Comparison of ENCODE assay signal across 8 cellular contexts in genomic region chr17:28951991-28952975, GRCh38. TPM values are rescaled to one million over a fixed set of nuclear protein-coding genes. Genes with fewer than 3 reads are reported as not detected.
DNase-seq lines count a peak whose midpoint lies in the region; ATAC-seq and TF ChIP-seq lines count a peak whose summit lies in the region.

No MANE protein-coding gene starts in this region.

- H3K9me3 ChIP-seq in DND-41 (ENCODE audit: insufficient read depth, low read length, severe bottlenecking), result no peaks in the 10 kb centered on the region
- H3K9me3 ChIP-seq in esophagus squamous epithelium, result no peaks in the 10 kb centered on the region
- H3K9me3 ChIP-seq in muscle layer of colon (ENCODE audit: low read length), result no peaks in the 10 kb centered on the region

- H3K4me2 ChIP-seq in DND-41 (ENCODE audit: insufficient read depth, low read length) (peak overlapping the region; percentile 68), KMS-11 (peak overlapping the region; percentile 66)

- H3K36me3 ChIP-seq in DND-41 (ENCODE audit: insufficient read depth, low read length), result peaks cover 23% of the 10 kb centered on the region
- H3K36me3 ChIP-seq in KMS-11 (ENCODE audit: insufficient read depth), result no peaks in the 10 kb centered on the region
- no peaks in the 10 kb centered on the region for H3K36me3 ChIP-seq in esophagus squamous epithelium
- no peaks in the 10 kb centered on the region for H3K36me3 ChIP-seq in muscle layer of colon (ENCODE audit: insufficient read depth, low read length)

- peak overlapping the region; percentile 37 to 65 for H3K4me3 ChIP-seq in DND-41 (ENCODE audit: low read depth in 1 of 2, low read length in 2 of 2)
- H3K4me3 ChIP-seq in KMS-11 (IDR thresholded peaks at IDR 0.05; ENCODE audit: insufficient read depth, low read depth, low read length), result no peak overlapping the region
- H3K4me3 ChIP-seq in esophagus squamous epithelium, result peak overlapping the region; percentile 36 to 91 (median 80)
- peak overlapping the region; percentile 72 to 99 for H3K4me3 ChIP-seq in muscle layer of colon (ENCODE audit: low read depth in 1 of 2, low read length in 2 of 2)

- TF ChIP-seq CTCF in DND-41 (IDR thresholded peaks at IDR 0.05; ENCODE audit: borderline replicate concordance, extremely low read depth, low read length, poor library complexity, severe bottlenecking) (no peak), KMS-11 (conservative IDR thresholded peaks at IDR 0.05; ENCODE audit: low read depth, low read length) (no peak), esophagus squamous epithelium (IDR thresholded peaks at IDR 0.05) (peak in 1 of 6 experiments; percentile 21)

- H2AFZ ChIP-seq in DND-41 (ENCODE audit: low read depth, low read length), result peak overlapping the region; percentile 78
- H2AFZ ChIP-seq in KMS-11 (ENCODE audit: low read depth), result peak overlapping the region; percentile 57

- H3K27ac ChIP-seq in DND-41 (ENCODE audit: low read length) (peak overlapping the region; percentile 95), KMS-11 (peak overlapping the region; percentile 86), esophagus squamous epithelium (peak overlapping the region; percentile 92 to 100 (median 98)), muscle layer of colon (ENCODE audit: low read depth, low read length) (peak overlapping the region; percentile 96)

- no peaks in the 10 kb centered on the region for H3K27me3 ChIP-seq in DND-41 (ENCODE audit: insufficient read depth, low read length, poor library complexity)
- H3K27me3 ChIP-seq in KMS-11 (ENCODE audit: insufficient read depth, low read depth), result no peaks in the 10 kb centered on the region
- H3K27me3 ChIP-seq in esophagus squamous epithelium, result no peaks in the 10 kb centered on the region
- no peaks in the 10 kb centered on the region for H3K27me3 ChIP-seq in muscle layer of colon (ENCODE audit: control insufficient read depth in 1 of 2, insufficient read depth in 2 of 2, low read length in 2 of 2)

- H3K4me1 ChIP-seq in DND-41 (ENCODE audit: insufficient read depth, low read length) (peaks cover 35% of the 10 kb centered on the region), KMS-11 (ENCODE audit: low read depth, poor library complexity, severe bottlenecking) (peaks cover 27% of the 10 kb centered on the region), esophagus squamous epithelium (peaks cover 4 to 40% (median 21%) of the 10 kb centered on the region in 3 donors), muscle layer of colon (ENCODE audit: insufficient read depth, low read length) (peaks cover 27% of the 10 kb centered on the region)

- intact Hi-C loops in esophagus squamous epithelium (cut with DNase I), result no loop called here

- ATAC-seq in DND-41 (ENCODE audit: insufficient read depth, low read depth) (peak; percentile 80), GM21786 (IDR thresholded peaks at IDR 0.05; ENCODE audit: unreplicated experiment) (peak; percentile 54)

- DNase-seq in DND-41, result peak; percentile 98
- peak; percentile 94 for DNase-seq in activated T-cell treated with anti-CD3 and anti-CD28 coated beads, Interleukin-2, amount 50 U/mL, for 48 hours
- peak; percentile 96 for DNase-seq in esophagus squamous epithelium (lab: John Stamatoyannopoulos, UW)
- peak; percentile 85 to 87 for DNase-seq in stimulated activated CD8-positive, alpha-beta memory T cell treated with anti-CD3 and anti-CD28 coated beads, Interleukin-7, amount 100 ng/mL, for 1 hour (ENCODE audit: low read depth in 2 of 2)

- 8 to 9% methylated on average over 21 to 28 of the region's 36 CpGs for WGBS in esophagus squamous epithelium, 2 donors

- TF ChIP-seq POLR2A in esophagus squamous epithelium (IDR thresholded peaks at IDR 0.05), result peak in 1 of 4 donors; percentile 67

- peak overlapping the region; percentile 67 for H3K9ac ChIP-seq in DND-41 (ENCODE audit: low read depth, low read length)
- H3K9ac ChIP-seq in KMS-11, result peak overlapping the region; percentile 65
- peak overlapping the region; percentile 89 for H3K9ac ChIP-seq in muscle layer of colon (ENCODE audit: low read length)

- H4K20me1 ChIP-seq in DND-41 (ENCODE audit: insufficient read depth, low read length) (peaks cover 24% of the 10 kb centered on the region), KMS-11 (ENCODE audit: insufficient read depth) (no peaks in the 10 kb centered on the region)

- peaks cover 40% of the 10 kb centered on the region for H3K79me2 ChIP-seq in DND-41 (ENCODE audit: insufficient read depth, low read length)
- H3K79me2 ChIP-seq in KMS-11 (ENCODE audit: insufficient read depth, low read depth), result peaks cover 35% of the 10 kb centered on the region

TF ChIP-seq in PFSK-1, 5 proteins besides CTCF, POLR2A, EP300 and RAD21:
- TF ChIP-seq POLR2AphosphoS5 (IDR thresholded peaks at IDR 0.05; ENCODE audit: low read depth, low read length) (peak; percentile 81), FOXP2 (optimal IDR thresholded peaks at IDR 0.05; ENCODE audit: borderline replicate concordance, extremely low read depth, extremely low read length, insufficient read depth) (peak; percentile 79), TAF1 (IDR thresholded peaks at IDR 0.05; ENCODE audit: borderline replicate concordance, insufficient read depth, low read length) (peak; percentile 8; the same call in 1 of the 2 replicates), REST (IDR thresholded peaks at IDR 0.05; ENCODE audit: insufficient read depth in 1 of 2, low read depth in 2 of 2, low read length in 2 of 2) (no peak), SIN3A (IDR thresholded peaks at IDR 0.05; ENCODE audit: borderline replicate concordance, insufficient read depth, low read length) (peak; percentile 93)

RNA-seq across cellular contexts. Expression of gene PHF12, which starts 1.0 kb away (rescaled TPM):
- polyA plus RNA-seq in PFSK-1 (2012; ENCODE audit: insufficient read length, low read depth), result 54.8 TPM
- total RNA-seq in esophagus squamous epithelium, result 10 to 100 TPM; 13.0 to 35.6 (median 18.8) TPM

RNA-seq across cellular contexts. Expression of gene DHRS13, which starts 49.4 kb away (rescaled TPM):
- polyA plus RNA-seq in PFSK-1 (2012; ENCODE audit: insufficient read length, low read depth), result 18.8 TPM
- total RNA-seq in esophagus squamous epithelium, result 10 to 100 TPM; 10.3 to 17.0 (median 14.9) TPM

RNA-seq across cellular contexts. Expression of gene SEZ6, which starts 53.5 kb away (rescaled TPM):
- not detected for polyA plus RNA-seq in PFSK-1 (2012; ENCODE audit: insufficient read length, low read depth)
- total RNA-seq in esophagus squamous epithelium, result not detected

RNA-seq across cellular contexts. Expression of gene FLOT2, which starts 54.8 kb away (rescaled TPM):
- 237 TPM for polyA plus RNA-seq in PFSK-1 (2012; ENCODE audit: insufficient read length, low read depth)
- total RNA-seq in esophagus squamous epithelium, result 10 to 100 TPM; 44.8 to 81.8 (median 65.2) TPM
